ENCODE assay signal across 10 cellular contexts in the genomic region with DNA sequence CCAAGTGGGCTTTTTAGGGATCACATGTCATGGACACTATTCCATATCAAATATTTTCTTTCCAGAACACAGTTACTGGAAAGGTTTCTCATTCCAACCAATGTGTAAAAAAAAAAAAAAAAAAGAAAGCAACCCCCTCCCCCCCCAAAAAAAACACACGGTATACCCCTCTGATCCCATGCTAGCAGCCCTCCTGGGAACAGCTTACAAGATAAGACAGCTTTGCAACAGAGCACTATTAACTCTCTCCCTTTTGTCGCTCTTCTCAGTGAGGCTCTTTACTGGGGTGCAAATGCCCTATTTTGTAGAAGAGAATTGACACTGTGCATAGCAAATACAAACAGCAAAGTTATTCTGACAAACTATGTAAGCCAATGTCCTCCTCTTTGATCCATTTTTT.
"Had no signal": no experiment of that assay in that cellular context is flagged by ENCODE, and none has a peak within 500 bp of the region (broad histone marks: within the 10 kb centered on the region; RNA-seq: fewer than 3 reads in every experiment).

No MANE protein-coding gene starts in this region.

- ATAC-seq: left lung; stimulated activated naive CD8-positive, alpha-beta T cell treated with anti-CD3 and anti-CD28 coated beads, Interleukin-15, amount 100 ng/mL, for 72 hours had no signal

- H3K27me3 ChIP-seq: left lung, tibial nerve had no signal

- H3K9me3 ChIP-seq: left lung, tibial nerve had no signal

- H3K27ac ChIP-seq: left lung had no signal

- H3K4me3 ChIP-seq: left lung, tibial nerve had no signal

- H3K9me3 Mint-ChIP-seq: stimulated activated naive CD8-positive, alpha-beta T cell treated with anti-CD3 and anti-CD28 coated beads, Interleukin-15, amount 100 ng/mL, for 72 hours had no signal

- H3K4me1 Mint-ChIP-seq: stimulated activated naive CD8-positive, alpha-beta T cell treated with anti-CD3 and anti-CD28 coated beads, Interleukin-15, amount 100 ng/mL, for 72 hours had no signal

- H3K27me3 Mint-ChIP-seq: stimulated activated naive CD8-positive, alpha-beta T cell treated with anti-CD3 and anti-CD28 coated beads, Interleukin-15, amount 100 ng/mL, for 72 hours had no signal

- H3K4me3 Mint-ChIP-seq: stimulated activated naive CD8-positive, alpha-beta T cell treated with anti-CD3 and anti-CD28 coated beads, Interleukin-15, amount 100 ng/mL, for 72 hours had no signal

- DNase-seq: activated CD4-positive, alpha-beta T cell treated with anti-CD3 and anti-CD28 coated beads, Interleukin-2, amount 50 U/mL, for 1 hour; activated naive CD4-positive, alpha-beta T cell treated with anti-CD3 and anti-CD28 coated beads, Interleukin-2, amount 50 U/mL, for 16 hours; activated T-cell treated with anti-CD3 and anti-CD28 coated beads, Interleukin-2, amount 50 U/mL, for 1 hour; amygdala; left lung; mesendoderm; nucleus accumbens; stimulated activated CD4-positive, alpha-beta T cell treated with anti-CD3 and anti-CD28 coated beads, Interleukin-4, amount 100 ng/mL, for 4 hours; stimulated activated naive CD8-positive, alpha-beta T cell treated with anti-CD3 and anti-CD28 coated beads, Interleukin-15, amount 100 ng/mL, for 72 hours had no signal

- H3K36me3 ChIP-seq: left lung, tibial nerve had no signal
